13 cellular contexts compared by ENCODE assay signal in genomic region chr2:70959851-70960832, GRCh38. TPM values are rescaled to one million over a fixed set of nuclear protein-coding genes. Genes with fewer than 3 reads are reported as not detected.
DNase-seq lines count a peak whose midpoint lies in the region; ATAC-seq and TF ChIP-seq lines count a peak whose summit lies in the region.
"Had no signal": no experiment of that assay in that cellular context is flagged by ENCODE, and none has a peak within 500 bp of the region (broad histone marks: within the 10 kb centered on the region; RNA-seq: fewer than 3 reads in every experiment).

No MANE protein-coding gene starts in this region.

- H3K4me3 ChIP-seq in OCI-LY7 (ENCODE audit: low read depth, low read length, poor library complexity, severe bottlenecking) = no peak overlapping the region
- no peak overlapping the region for H3K4me3 ChIP-seq in fibroblast of mammary gland (ENCODE audit: control insufficient read depth, low read depth, low read length)
- no peak overlapping the region for H3K4me3 ChIP-seq in Caco-2 (ENCODE audit: low read depth, low read length)
- H3K4me3 ChIP-seq: dorsolateral prefrontal cortex, heart left ventricle had no signal

- no peak overlapping the region for H3K27ac ChIP-seq in OCI-LY7 (ENCODE audit: low read depth, low read length, poor library complexity, severe bottlenecking)
- H3K27ac ChIP-seq: dorsolateral prefrontal cortex, heart left ventricle had no signal

- POLR2A ChIA-PET in OCI-LY7 (lab: Charles Lee) (no interaction called here), Caco-2 (lab: Charles Lee) (interaction anchor here (0.5 kb wide), 1 partner anchor 175 kb away, joined by 3 read pairs; no protein-coding TSS in a partner anchor)

- no peak overlapping the region for H3K4me3 Mint-ChIP-seq in type B pancreatic cell
- H3K4me3 Mint-ChIP-seq in Caco-2 (ENCODE audit: unreplicated experiment) = no peak overlapping the region
- H3K4me3 Mint-ChIP-seq: activated naive CD4-positive, alpha-beta T cell treated with anti-CD3 and anti-CD28 coated beads, Interleukin-2, amount 50 U/mL, for 24 hours; B cell had no signal

- H3K9me3 ChIP-seq in OCI-LY7 (ENCODE audit: low read length) (no peaks in the 10 kb centered on the region), Caco-2 (no peaks in the 10 kb centered on the region)
- H3K9me3 ChIP-seq: heart left ventricle had no signal

- peak; percentile 68 for TF ChIP-seq CTCF in OCI-LY7 (conservative IDR thresholded peaks at IDR 0.05; ENCODE audit: low read length)
- TF ChIP-seq CTCF in fibroblast of mammary gland (conservative IDR thresholded peaks at IDR 0.05; ENCODE audit: control insufficient read depth, insufficient read depth, low read depth, low read length) = peak; percentile 1
- TF ChIP-seq CTCF in type B pancreatic cell (conservative IDR thresholded peaks at IDR 0.05) = peak; percentile 34
- TF ChIP-seq CTCF in Caco-2 (IDR thresholded peaks at IDR 0.05; ENCODE audit: insufficient read depth in 1 of 2, low read depth in 1 of 2, low read length in 1 of 2, severe bottlenecking in 1 of 2, unreplicated experiment in 1 of 2) = peak in 1 of 2 experiments; percentile 18

- no peak overlapping the region for H2AFZ ChIP-seq in OCI-LY7 (ENCODE audit: low read length)

- H3K27me3 Mint-ChIP-seq in type B pancreatic cell = peaks cover 55% of the 10 kb centered on the region
- peaks cover 10% of the 10 kb centered on the region for H3K27me3 Mint-ChIP-seq in Caco-2 (ENCODE audit: insufficient read depth, unreplicated experiment)

- H3K79me2 ChIP-seq in OCI-LY7 (ENCODE audit: insufficient read depth, low read depth, low read length) = no peaks in the 10 kb centered on the region

- intact Hi-C loops in OCI-LY7 (cut with micrococcal nuclease; ENCODE audit: unreplicated experiment) (no loop called here), Caco-2 (cut with micrococcal nuclease; ENCODE audit: unreplicated experiment) (no loop called here)

- H3K36me3 ChIP-seq in OCI-LY7 (ENCODE audit: insufficient read depth, low read length) (no peaks in the 10 kb centered on the region), Caco-2 (ENCODE audit: control insufficient read depth, insufficient read depth, low read length) (no peaks in the 10 kb centered on the region)
- H3K36me3 ChIP-seq: heart left ventricle had no signal

- H3K27ac Mint-ChIP-seq in type B pancreatic cell (no peak overlapping the region), Caco-2 (ENCODE audit: unreplicated experiment) (no peak overlapping the region)
- H3K27ac Mint-ChIP-seq: activated naive CD4-positive, alpha-beta T cell treated with anti-CD3 and anti-CD28 coated beads, Interleukin-2, amount 50 U/mL, for 24 hours; B cell had no signal

- no peaks in the 10 kb centered on the region; the same call in 1 of the 2 replicates for H3K27me3 ChIP-seq in Caco-2 (replicated peaks; ENCODE audit: control insufficient read depth, insufficient read depth, low read length)

- BruUV-seq in OCI-LY7 (replicated peaks; lab: Mats Ljungman, UMichigan) (no TSS peak), Caco-2 (replicated peaks; lab: Mats Ljungman, UMichigan) (no TSS peak)

- H3K4me1 Mint-ChIP-seq in type B pancreatic cell (ENCODE audit: unreplicated experiment) = peaks cover 5% of the 10 kb centered on the region
- no peaks in the 10 kb centered on the region for H3K4me1 Mint-ChIP-seq in Caco-2 (ENCODE audit: low read depth, unreplicated experiment)

- no peak overlapping the region for H3K4me2 ChIP-seq in OCI-LY7 (ENCODE audit: low read length)

- ATAC-seq in HG03135 (IDR thresholded peaks at IDR 0.05; ENCODE audit: unreplicated experiment) = no peak
- ATAC-seq: heart left ventricle had no signal

- H3K9me3 Mint-ChIP-seq in type B pancreatic cell (no peaks in the 10 kb centered on the region), Caco-2 (ENCODE audit: unreplicated experiment) (no peaks in the 10 kb centered on the region)
- H3K9me3 Mint-ChIP-seq: activated naive CD4-positive, alpha-beta T cell treated with anti-CD3 and anti-CD28 coated beads, Interleukin-2, amount 50 U/mL, for 24 hours had no signal

- peaks cover 13% of the 10 kb centered on the region for H3K4me1 ChIP-seq in OCI-LY7 (ENCODE audit: insufficient read depth, low read length, poor library complexity, severe bottlenecking)
- no peaks in the 10 kb centered on the region for H3K4me1 ChIP-seq in Caco-2

- no peaks in the 10 kb centered on the region for H3K9me2 ChIP-seq in OCI-LY7 (ENCODE audit: insufficient read depth, low read length)

- CTCF ChIA-PET in OCI-LY7 (lab: Charles Lee; ENCODE audit: unreplicated experiment) (no interaction called here), Caco-2 (lab: Charles Lee) (interaction anchor here (0.7 kb wide), 1 partner anchor 12 kb away, joined by 3 read pairs; no protein-coding TSS in a partner anchor)

- H4K20me1 ChIP-seq in OCI-LY7 (ENCODE audit: insufficient read depth, low read length) = no peaks in the 10 kb centered on the region

- H3K36me3 Mint-ChIP-seq in type B pancreatic cell (no peaks in the 10 kb centered on the region), Caco-2 (ENCODE audit: insufficient read depth, unreplicated experiment) (peaks cover 4% of the 10 kb centered on the region)
- H3K36me3 Mint-ChIP-seq: activated naive CD4-positive, alpha-beta T cell treated with anti-CD3 and anti-CD28 coated beads, Interleukin-2, amount 50 U/mL, for 24 hours had no signal

- peak; percentile 62 for DNase-seq in activated effector memory CD4-positive, alpha-beta T cell treated with anti-CD3 and anti-CD28 coated beads, Interleukin-2, amount 50 U/mL, for 16 hours
- no peak for DNase-seq in activated effector memory CD4-positive, alpha-beta T cell treated with Interleukin-2 at 50 U/mL for 16 hours
- DNase-seq in OCI-LY7 (ENCODE audit: low spot score) (no peak), fibroblast of mammary gland (ENCODE audit: low read depth) (no peak), type B pancreatic cell (ENCODE audit: extremely low spot score, unreplicated experiment) (peak; percentile 45), amniotic stem cell (lab: John Stamatoyannopoulos, UW) (no peak), Caco-2 (no peak)
- DNase-seq: NCI-H1436 had no signal

RNA-seq across cellular contexts. Expression of gene ANKRD53, which starts 18.3 kb away (rescaled TPM):
- total RNA-seq in OCI-LY7 (2014; rRNA removed; shearing (Covaris generic)) = not detected in 2 replicates
- total RNA-seq in OCI-LY7 (2022) (not detected in 2 replicates), type B pancreatic cell (ENCODE audit: low replicate concordance) (0.55 and 0.72 TPM in 2 replicates), Caco-2 (2022) (0.16 and 0.28 TPM in 2 replicates)

RNA-seq across cellular contexts. Expression of gene ATP6V1B1, which starts 24.4 kb away (rescaled TPM):
- not detected in 2 replicates for total RNA-seq in OCI-LY7 (2014; rRNA removed; shearing (Covaris generic))
- total RNA-seq in OCI-LY7 (2022) (not detected in 2 replicates), type B pancreatic cell (ENCODE audit: low replicate concordance) (6.3 and 8.6 TPM in 2 replicates), Caco-2 (2022) (2.6 and 4.0 TPM in 2 replicates)
- total RNA-seq: B cell had no signal

RNA-seq across cellular contexts. Expression of gene TEX261, which starts 34.5 kb away (rescaled TPM):
- total RNA-seq in OCI-LY7 (2014; rRNA removed; shearing (Covaris generic)) = 26.7 and 34.5 TPM in 2 replicates
- total RNA-seq in OCI-LY7 (2022) (45.8 and 57.7 TPM in 2 replicates), type B pancreatic cell (ENCODE audit: low replicate concordance) (46.1 and 50.0 TPM in 2 replicates), Caco-2 (2022) (64.1 and 70.0 TPM in 2 replicates)

RNA-seq across cellular contexts. Expression of gene VAX2, which starts 59.8 kb away (rescaled TPM):
- total RNA-seq in OCI-LY7 (2014; rRNA removed; shearing (Covaris generic)) = not detected in 2 replicates
- total RNA-seq in OCI-LY7 (2022) (not detected in 2 replicates), type B pancreatic cell (ENCODE audit: low replicate concordance) (1.2 and 1.3 TPM in 2 replicates), Caco-2 (2022) (0.61 TPM in 1 of 2 replicates, not detected in the other)
- total RNA-seq: B cell had no signal

Comparison
In these comparisons a context has a peak if more than half of its experiments do, and no peak if none do; other contexts are left out.
1. DNase-seq: peak in activated effector memory CD4-positive, alpha-beta T cell treated with anti-CD3 and anti-CD28 coated beads, Interleukin-2, amount 50 U/mL, for 16 hours (single experiment) and type B pancreatic cell (single experiment); none in activated effector memory CD4-positive, alpha-beta T cell treated with Interleukin-2 at 50 U/mL for 16 hours (single experiment), OCI-LY7 (single experiment), fibroblast of mammary gland (single experiment), amniotic stem cell (single experiment) and Caco-2 (0 of 2).